ENCODE assay signal across 1 cellular context in the genomic region with DNA sequence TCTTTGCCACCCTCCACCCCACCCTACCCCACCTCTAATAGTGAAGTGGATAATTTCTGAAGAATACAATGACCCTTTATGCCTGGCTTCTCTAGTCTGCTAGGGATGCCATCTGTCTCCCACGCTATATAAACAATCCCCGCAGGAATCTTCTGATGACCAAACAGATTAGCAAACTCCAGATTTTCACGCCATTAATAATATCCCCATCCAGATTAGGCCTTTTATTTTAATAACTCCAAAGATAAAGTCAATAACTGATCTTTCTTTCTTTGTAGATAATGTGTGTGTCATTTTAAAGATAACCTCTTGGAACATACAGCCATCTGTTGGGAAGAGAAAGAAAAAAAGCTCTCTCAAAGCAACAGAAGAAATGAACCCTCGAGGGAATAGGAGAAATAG.
TF ChIP-seq lines count a peak whose summit lies in the region.

No MANE protein-coding gene starts in this region.

TF ChIP-seq in WTC11, 78 proteins besides CTCF, POLR2A, EP300 and RAD21 (continued from another document):
- TF ChIP-seq, protein P1, sequence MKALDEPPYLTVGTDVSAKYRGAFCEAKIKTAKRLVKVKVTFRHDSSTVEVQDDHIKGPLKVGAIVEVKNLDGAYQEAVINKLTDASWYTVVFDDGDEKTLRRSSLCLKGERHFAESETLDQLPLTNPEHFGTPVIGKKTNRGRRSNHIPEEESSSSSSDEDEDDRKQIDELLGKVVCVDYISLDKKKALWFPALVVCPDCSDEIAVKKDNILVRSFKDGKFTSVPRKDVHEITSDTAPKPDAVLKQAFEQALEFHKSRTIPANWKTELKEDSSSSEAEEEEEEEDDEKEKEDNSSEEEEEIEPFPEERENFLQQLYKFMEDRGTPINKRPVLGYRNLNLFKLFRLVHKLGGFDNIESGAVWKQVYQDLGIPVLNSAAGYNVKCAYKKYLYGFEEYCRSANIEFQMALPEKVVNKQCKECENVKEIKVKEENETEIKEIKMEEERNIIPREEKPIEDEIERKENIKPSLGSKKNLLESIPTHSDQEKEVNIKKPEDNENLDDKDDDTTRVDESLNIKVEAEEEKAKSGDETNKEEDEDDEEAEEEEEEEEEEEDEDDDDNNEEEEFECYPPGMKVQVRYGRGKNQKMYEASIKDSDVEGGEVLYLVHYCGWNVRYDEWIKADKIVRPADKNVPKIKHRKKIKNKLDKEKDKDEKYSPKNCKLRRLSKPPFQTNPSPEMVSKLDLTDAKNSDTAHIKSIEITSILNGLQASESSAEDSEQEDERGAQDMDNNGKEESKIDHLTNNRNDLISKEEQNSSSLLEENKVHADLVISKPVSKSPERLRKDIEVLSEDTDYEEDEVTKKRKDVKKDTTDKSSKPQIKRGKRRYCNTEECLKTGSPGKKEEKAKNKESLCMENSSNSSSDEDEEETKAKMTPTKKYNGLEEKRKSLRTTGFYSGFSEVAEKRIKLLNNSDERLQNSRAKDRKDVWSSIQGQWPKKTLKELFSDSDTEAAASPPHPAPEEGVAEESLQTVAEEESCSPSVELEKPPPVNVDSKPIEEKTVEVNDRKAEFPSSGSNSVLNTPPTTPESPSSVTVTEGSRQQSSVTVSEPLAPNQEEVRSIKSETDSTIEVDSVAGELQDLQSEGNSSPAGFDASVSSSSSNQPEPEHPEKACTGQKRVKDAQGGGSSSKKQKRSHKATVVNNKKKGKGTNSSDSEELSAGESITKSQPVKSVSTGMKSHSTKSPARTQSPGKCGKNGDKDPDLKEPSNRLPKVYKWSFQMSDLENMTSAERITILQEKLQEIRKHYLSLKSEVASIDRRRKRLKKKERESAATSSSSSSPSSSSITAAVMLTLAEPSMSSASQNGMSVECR (CRISPR knock-in tag; IDR thresholded peaks at IDR 0.05; ENCODE audit: borderline replicate concordance), result no peak
- TF ChIP-seq ZNF232 (CRISPR knock-in tag; IDR thresholded peaks at IDR 0.05) (no peak), SP1 (CRISPR knock-in tag; conservative IDR thresholded peaks at IDR 0.05) (no peak)
- TF ChIP-seq, protein P2, sequence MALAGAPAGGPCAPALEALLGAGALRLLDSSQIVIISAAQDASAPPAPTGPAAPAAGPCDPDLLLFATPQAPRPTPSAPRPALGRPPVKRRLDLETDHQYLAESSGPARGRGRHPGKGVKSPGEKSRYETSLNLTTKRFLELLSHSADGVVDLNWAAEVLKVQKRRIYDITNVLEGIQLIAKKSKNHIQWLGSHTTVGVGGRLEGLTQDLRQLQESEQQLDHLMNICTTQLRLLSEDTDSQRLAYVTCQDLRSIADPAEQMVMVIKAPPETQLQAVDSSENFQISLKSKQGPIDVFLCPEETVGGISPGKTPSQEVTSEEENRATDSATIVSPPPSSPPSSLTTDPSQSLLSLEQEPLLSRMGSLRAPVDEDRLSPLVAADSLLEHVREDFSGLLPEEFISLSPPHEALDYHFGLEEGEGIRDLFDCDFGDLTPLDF (CRISPR knock-in tag; IDR thresholded peaks at IDR 0.05), result no peak
